9 cellular contexts compared by ENCODE assay signal in genomic region chr22:46942816-46943783, GRCh38.
DNase-seq lines count a peak whose midpoint lies in the region; ATAC-seq and TF ChIP-seq lines count a peak whose summit lies in the region.
"Had no signal": no experiment of that assay in that cellular context is flagged by ENCODE, and none has a peak within 500 bp of the region (broad histone marks: within the 10 kb centered on the region; RNA-seq: fewer than 3 reads in every experiment).

No MANE protein-coding gene starts in this region.

- intact Hi-C loops in prostate gland (cut with DNase I), result no loop called here

- 71% methylated on average over 9 to 16 of the region's 22 CpGs for WGBS in gastroesophageal sphincter (ENCODE audit: low coverage in 1 of 2), 2 donors
- WGBS in prostate gland, result 87% methylated on average over 22 of the region's 22 CpGs

- peak overlapping the region in 3 of 4 donors; percentile 55 to 64 (median 56) for H3K27ac ChIP-seq in gastroesophageal sphincter
- H3K27ac ChIP-seq in prostate gland, result no peak overlapping the region

- H3K4me1 Mint-ChIP-seq in stimulated activated naive CD8-positive, alpha-beta T cell treated with anti-CD3 and anti-CD28 coated beads, Interleukin-15, Interleukin-2, amounts not matched to agents 100 ng/mL and 50 ng/mL, for 24 hours (ENCODE audit: low read depth), result peaks cover 6% of the 10 kb centered on the region
- peaks cover 29% of the 10 kb centered on the region for H3K4me1 Mint-ChIP-seq in stimulated activated naive CD8-positive, alpha-beta T cell treated with anti-CD3 and anti-CD28 coated beads, Interleukin-15, amount 100 ng/mL, for 72 hours
- H3K4me1 Mint-ChIP-seq in natural killer cell treated with Interleukin-12 subunit alpha and Interleukin-12 subunit beta and Interleukin-15 and Interleukin-18, amount 100 ng/mL, for 72 hours (ENCODE audit: low read depth in 2 of 2), result peaks cover 8 to 24% of the 10 kb centered on the region in 2 donors

- H3K4me1 ChIP-seq in gastroesophageal sphincter, result no peaks in the 10 kb centered on the region
- H3K4me1 ChIP-seq in prostate gland (replicated peaks), result no peaks in the 10 kb centered on the region

- H3K36me3 Mint-ChIP-seq in stimulated activated naive CD8-positive, alpha-beta T cell treated with anti-CD3 and anti-CD28 coated beads, Interleukin-15, Interleukin-2, amounts not matched to agents 100 ng/mL and 50 ng/mL, for 24 hours (ENCODE audit: low read depth), result peaks cover 37% of the 10 kb centered on the region
- H3K36me3 Mint-ChIP-seq in natural killer cell treated with Interleukin-12 subunit alpha and Interleukin-12 subunit beta and Interleukin-15 and Interleukin-18, amount 100 ng/mL, for 72 hours, result no peaks in the 10 kb centered on the region

- H3K9me3 ChIP-seq in gastroesophageal sphincter (no peaks in the 10 kb centered on the region), prostate gland (no peaks in the 10 kb centered on the region)

- TF ChIP-seq POLR2A in gastroesophageal sphincter (IDR thresholded peaks at IDR 0.05), result no peak
- no peak for TF ChIP-seq POLR2A in prostate gland (IDR thresholded peaks at IDR 0.05)

- H3K4me3 Mint-ChIP-seq in stimulated activated naive CD8-positive, alpha-beta T cell treated with anti-CD3 and anti-CD28 coated beads, Interleukin-15, Interleukin-2, amounts not matched to agents 100 ng/mL and 50 ng/mL, for 24 hours, result no peak overlapping the region
- H3K4me3 Mint-ChIP-seq in stimulated activated naive CD8-positive, alpha-beta T cell treated with anti-CD3 and anti-CD28 coated beads, Interleukin-15, amount 100 ng/mL, for 72 hours, result no peak overlapping the region
- H3K4me3 Mint-ChIP-seq in natural killer cell treated with Interleukin-12 subunit alpha and Interleukin-12 subunit beta and Interleukin-15 and Interleukin-18, amount 100 ng/mL, for 72 hours, result peak overlapping the region; percentile 0

- H3K27ac Mint-ChIP-seq in stimulated activated naive CD8-positive, alpha-beta T cell treated with anti-CD3 and anti-CD28 coated beads, Interleukin-15, Interleukin-2, amounts not matched to agents 100 ng/mL and 50 ng/mL, for 24 hours, result peak overlapping the region; percentile 59
- H3K27ac Mint-ChIP-seq in stimulated activated naive CD8-positive, alpha-beta T cell treated with anti-CD3 and anti-CD28 coated beads, Interleukin-15, amount 100 ng/mL, for 72 hours, result no peak overlapping the region
- H3K27ac Mint-ChIP-seq in natural killer cell treated with Interleukin-12 subunit alpha and Interleukin-12 subunit beta and Interleukin-15 and Interleukin-18, amount 100 ng/mL, for 72 hours, result peak overlapping the region; percentile 13 to 89

- TF ChIP-seq CTCF in gastroesophageal sphincter (IDR thresholded peaks at IDR 0.05), result no peak
- TF ChIP-seq CTCF in prostate gland (IDR thresholded peaks at IDR 0.05), result no peak

- no peak for DNase-seq in stimulated activated naive CD8-positive, alpha-beta T cell treated with anti-CD3 and anti-CD28 coated beads, Interleukin-15, amount 100 ng/mL, for 72 hours
- DNase-seq in natural killer cell treated with Interleukin-12 subunit alpha and Interleukin-12 subunit beta and Interleukin-15 and Interleukin-18, amount 100 ng/mL, for 72 hours (ENCODE audit: low spot score), result no peak
- no peak for DNase-seq in activated CD4-positive, alpha-beta T cell treated with anti-CD3 and anti-CD28 coated beads, Interleukin-2, amount 50 U/mL, for 1 hour
- DNase-seq in amniotic stem cell (lab: John Stamatoyannopoulos, UW), result no peak
- no peak for DNase-seq in prostate gland (ENCODE audit: low spot score)
- DNase-seq in anterior cingulate cortex (lab: John Stamatoyannopoulos, UW), result no peak
- DNase-seq: T-helper 9 cell had no signal

- H3K4me3 ChIP-seq in gastroesophageal sphincter, result peak overlapping the region in 1 of 2 donors; percentile 15
- no peak overlapping the region for H3K4me3 ChIP-seq in prostate gland

- no peak for ATAC-seq in stimulated activated naive CD8-positive, alpha-beta T cell treated with anti-CD3 and anti-CD28 coated beads, Interleukin-15, amount 100 ng/mL, for 72 hours
- ATAC-seq in gastroesophageal sphincter, result peak; percentile 85
- no peak for ATAC-seq in natural killer cell treated with Interleukin-12 subunit alpha and Interleukin-12 subunit beta and Interleukin-15 and Interleukin-18, amount 100 ng/mL, for 72 hours

- H3K9me3 Mint-ChIP-seq in stimulated activated naive CD8-positive, alpha-beta T cell treated with anti-CD3 and anti-CD28 coated beads, Interleukin-15, Interleukin-2, amounts not matched to agents 100 ng/mL and 50 ng/mL, for 24 hours, result no peaks in the 10 kb centered on the region
- H3K9me3 Mint-ChIP-seq in stimulated activated naive CD8-positive, alpha-beta T cell treated with anti-CD3 and anti-CD28 coated beads, Interleukin-15, amount 100 ng/mL, for 72 hours, result no peaks in the 10 kb centered on the region
- H3K9me3 Mint-ChIP-seq in natural killer cell treated with Interleukin-12 subunit alpha and Interleukin-12 subunit beta and Interleukin-15 and Interleukin-18, amount 100 ng/mL, for 72 hours, result no peaks in the 10 kb centered on the region

- H3K36me3 ChIP-seq in gastroesophageal sphincter (peaks cover 0 to 15% of the 10 kb centered on the region in 2 donors), prostate gland (no peaks in the 10 kb centered on the region)

- H3K27me3 Mint-ChIP-seq in stimulated activated naive CD8-positive, alpha-beta T cell treated with anti-CD3 and anti-CD28 coated beads, Interleukin-15, Interleukin-2, amounts not matched to agents 100 ng/mL and 50 ng/mL, for 24 hours, result no peaks in the 10 kb centered on the region
- no peaks in the 10 kb centered on the region for H3K27me3 Mint-ChIP-seq in stimulated activated naive CD8-positive, alpha-beta T cell treated with anti-CD3 and anti-CD28 coated beads, Interleukin-15, amount 100 ng/mL, for 72 hours
- H3K27me3 Mint-ChIP-seq in natural killer cell treated with Interleukin-12 subunit alpha and Interleukin-12 subunit beta and Interleukin-15 and Interleukin-18, amount 100 ng/mL, for 72 hours, result no peaks in the 10 kb centered on the region

- TF ChIP-seq EP300 in gastroesophageal sphincter (IDR thresholded peaks at IDR 0.05), result no peak

- H3K27me3 ChIP-seq in gastroesophageal sphincter (no peaks in the 10 kb centered on the region), prostate gland (replicated peaks; ENCODE audit: insufficient read depth) (no peaks in the 10 kb centered on the region)

Comparison
In these comparisons a context has a peak if more than half of its experiments do, and no peak if none do; other contexts are left out.
1. H3K27ac Mint-ChIP-seq: peak in stimulated activated naive CD8-positive, alpha-beta T cell treated with anti-CD3 and anti-CD28 coated beads, Interleukin-15, Interleukin-2, amounts not matched to agents 100 ng/mL and 50 ng/mL, for 24 hours (single experiment) and natural killer cell treated with Interleukin-12 subunit alpha and Interleukin-12 subunit beta and Interleukin-15 and Interleukin-18, amount 100 ng/mL, for 72 hours (2 of 2); none in stimulated activated naive CD8-positive, alpha-beta T cell treated with anti-CD3 and anti-CD28 coated beads, Interleukin-15, amount 100 ng/mL, for 72 hours (0 of 2).
2. H3K27ac ChIP-seq: peak in gastroesophageal sphincter (3 of 4); none in prostate gland (0 of 2).